In the genomic region with DNA sequence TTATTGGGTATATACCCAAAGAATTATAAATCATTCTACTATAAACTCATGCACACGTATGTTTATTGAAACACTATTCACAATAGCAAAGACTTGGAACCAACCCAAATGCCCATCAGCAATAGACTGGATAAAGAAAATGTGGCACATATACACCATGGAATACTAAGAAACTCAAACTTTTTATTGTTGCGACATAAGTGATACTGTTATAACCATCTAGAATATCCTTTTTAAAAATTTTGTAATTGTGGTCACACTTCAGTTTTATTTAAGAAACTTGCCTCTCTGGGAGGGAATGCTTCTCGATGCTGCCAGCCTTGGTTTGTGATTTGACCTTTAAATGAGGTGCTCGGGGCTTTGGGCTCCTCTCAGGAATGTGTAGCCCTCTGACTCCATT, we compare ENCODE assay signal across 2 cellular contexts.
TF ChIP-seq lines count a peak whose summit lies in the region.

No MANE protein-coding gene starts in this region.

TF ChIP-seq in IMR-90, 13 proteins besides CTCF, POLR2A, EP300 and RAD21:
- TF ChIP-seq NFE2L2 (IDR thresholded peaks at IDR 0.05; ENCODE audit: low read depth, low read length) (no peak), CEBPB (IDR thresholded peaks at IDR 0.05; ENCODE audit: low read depth, low read length) (peak; percentile 82)

TF ChIP-seq in K562, 482 proteins besides CTCF, POLR2A, EP300 and RAD21:
- peak; percentile 87 for TF ChIP-seq CEBPB (tag; IDR thresholded peaks at IDR 0.05)
- TF ChIP-seq CEBPG (CRISPR knock-in tag; IDR thresholded peaks at IDR 0.05): no peak
- peak in 1 of 2 experiments; percentile 67; a peak in 2 of 4 replicates for TF ChIP-seq CEBPG (tag; conservative IDR thresholded peaks at IDR 0.05 in 1 of 2, IDR thresholded peaks at IDR 0.05 in 1 of 2)
- TF ChIP-seq GATAD2A (IDR thresholded peaks at IDR 0.05): no peak
- TF ChIP-seq SMARCE1 (IDR thresholded peaks at IDR 0.05): no peak
- no peak for TF ChIP-seq MCM5 (IDR thresholded peaks at IDR 0.05; ENCODE audit: low read depth)
- TF ChIP-seq ZNF764 (CRISPR knock-in tag; IDR thresholded peaks at IDR 0.05; ENCODE audit: low read depth): no peak
- TF ChIP-seq SMARCA5 (IDR thresholded peaks at IDR 0.05): no peak
- no peak for TF ChIP-seq TBP (optimal IDR thresholded peaks at IDR 0.05; ENCODE audit: low read depth, low read length)
TF ChIP-seq in K562: peak in this region for 2.
